In genomic region chr19:56108447-56109195, GRCh38 we compare ENCODE assay signal across 11 cellular contexts. TPM values are rescaled to one million over a fixed set of nuclear protein-coding genes. Genes with fewer than 3 reads are reported as not detected.
DNase-seq lines count a peak whose midpoint lies in the region; ATAC-seq and TF ChIP-seq lines count a peak whose summit lies in the region.
"Had no signal": no experiment of that assay in that cellular context is flagged by ENCODE, and none has a peak within 500 bp of the region (broad histone marks: within the 10 kb centered on the region; RNA-seq: fewer than 3 reads in every experiment).

No MANE protein-coding gene starts in this region.

- H3K27ac ChIP-seq in BLaER1 treated with 17β-estradiol and CSF1 and Interleukin-3, amounts not matched to agents 10 nM and 100 nM = peak overlapping the region in 8 of 11 experiments; percentile 69 to 82 (median 76); a peak in 16 of 22 replicates
- H3K27ac ChIP-seq in psoas muscle (no peak overlapping the region), Peyer's patch (peak overlapping the region in 2 of 4 donors; percentile 10 to 34)

- ATAC-seq in left ventricle myocardium superior (peak; percentile 36), psoas muscle (no peak), GM18873 (IDR thresholded peaks at IDR 0.05; ENCODE audit: low FRiP score, unreplicated experiment) (no peak), GM18511 (IDR thresholded peaks at IDR 0.05; ENCODE audit: unreplicated experiment) (no peak)

- H3K27me3 Mint-ChIP-seq in brain = no peaks in the 10 kb centered on the region
- H3K27me3 Mint-ChIP-seq: CD4-positive, alpha-beta memory T cell had no signal

- peak overlapping the region; percentile 18 to 89 (median 75) for H3K27ac Mint-ChIP-seq in brain

- peaks cover 71 to 98% (median 94%) of the 10 kb centered on the region in 11 experiments for H4K20me1 ChIP-seq in BLaER1 treated with 17β-estradiol and CSF1 and Interleukin-3, amounts not matched to agents 10 nM and 100 nM

- peaks cover 0 to 21% (median 8%) of the 10 kb centered on the region in 11 experiments; a peak in 14 of 22 replicates for H3K36me3 ChIP-seq in BLaER1 treated with 17β-estradiol and CSF1 and Interleukin-3, amounts not matched to agents 10 nM and 100 nM
- H3K36me3 ChIP-seq in psoas muscle (ENCODE audit: insufficient read depth in 1 of 2, low read depth in 1 of 2) (no peaks in the 10 kb centered on the region), Peyer's patch (peaks cover 0 to 6% (median 0%) of the 10 kb centered on the region in 3 donors)

- peaks cover 85 to 96% (median 93%) of the 10 kb centered on the region in 10 experiments for H3K4me1 ChIP-seq in BLaER1 treated with 17β-estradiol and CSF1 and Interleukin-3, amounts not matched to agents 10 nM and 100 nM
- H3K4me1 ChIP-seq in psoas muscle (peaks cover 65% of the 10 kb centered on the region), Peyer's patch (peaks cover 13 to 91% (median 41%) of the 10 kb centered on the region in 4 donors)

- H3K4me1 Mint-ChIP-seq in brain = peaks cover 75% of the 10 kb centered on the region

- 24 to 32% (median 27%) methylated on average over 24 of the region's 24 CpGs for WGBS in psoas muscle, 3 donors

- TF ChIP-seq CTCF in brain (conservative IDR thresholded peaks at IDR 0.05) (no peak), psoas muscle (IDR thresholded peaks at IDR 0.05) (no peak), Peyer's patch (IDR thresholded peaks at IDR 0.05) (no peak)

- peak overlapping the region; percentile 1 to 64 (median 54); a peak in 17 of 20 replicates for H3K4me3 ChIP-seq in BLaER1 treated with 17β-estradiol and CSF1 and Interleukin-3, amounts not matched to agents 10 nM and 100 nM
- H3K4me3 ChIP-seq in psoas muscle = peak overlapping the region; percentile 12
- no peak overlapping the region for H3K4me3 ChIP-seq in Peyer's patch

- H3K4me2 ChIP-seq in BLaER1 treated with 17β-estradiol and CSF1 and Interleukin-3, amounts not matched to agents 10 nM and 100 nM = peak overlapping the region; percentile 92 to 100 (median 98)

- H3K27me3 ChIP-seq in BLaER1 treated with 17β-estradiol and CSF1 and Interleukin-3, amounts not matched to agents 10 nM and 100 nM = no peaks in the 10 kb centered on the region
- no peaks in the 10 kb centered on the region for H3K27me3 ChIP-seq in psoas muscle (ENCODE audit: insufficient read depth in 3 of 3, low read length in 2 of 3)
- H3K27me3 ChIP-seq in Peyer's patch = no peaks in the 10 kb centered on the region

- peaks cover 0 to 8% (median 0%) of the 10 kb centered on the region in 5 experiments for H3K9me3 Mint-ChIP-seq in brain
- H3K9me3 Mint-ChIP-seq: CD4-positive, alpha-beta memory T cell had no signal

- DNase-seq in left ventricle myocardium superior (peak; percentile 77), psoas muscle (peak; percentile 47 to 64), iPS-NIHi11 (ENCODE audit: low spot score) (no peak), Peyer's patch (no peak)
- DNase-seq: activated CD4-positive, alpha-beta T cell treated with anti-CD3 and anti-CD28 coated beads for 48 hours; CD4-positive, alpha-beta memory T cell; stimulated activated naive CD4-positive, alpha-beta T cell had no signal

- TF ChIP-seq POLR2A in Peyer's patch (IDR thresholded peaks at IDR 0.05) = no peak

- H3K9ac ChIP-seq in BLaER1 treated with 17β-estradiol and CSF1 and Interleukin-3, amounts not matched to agents 10 nM and 100 nM = peak overlapping the region; percentile 24 to 81 (median 71); a peak in 20 of 22 replicates

- no peaks in the 10 kb centered on the region for H3K9me3 ChIP-seq in BLaER1 treated with 17β-estradiol and CSF1 and Interleukin-3, amounts not matched to agents 10 nM and 100 nM (replicated peaks in 1 of 11)
- H3K9me3 ChIP-seq in psoas muscle = no peaks in the 10 kb centered on the region
- no peaks in the 10 kb centered on the region for H3K9me3 ChIP-seq in Peyer's patch

- peaks cover 28% of the 10 kb centered on the region for H3K36me3 Mint-ChIP-seq in brain

- intact Hi-C loops in left ventricle myocardium superior (cut with micrococcal nuclease) (no loop called here), psoas muscle (cut with DNase I) (loop anchor here in 1 of 2 donors (5.0 kb wide), 1 partner anchor 39 kb away; no protein-coding TSS in a partner anchor)

- peak overlapping the region in 4 of 5 experiments; percentile 30 to 57 (median 46) for H3K4me3 Mint-ChIP-seq in brain
- H3K4me3 Mint-ChIP-seq: CD4-positive, alpha-beta memory T cell had no signal

RNA-seq across cellular contexts. Expression of gene ZNF787, which starts 12.5 kb away (rescaled TPM):
- 30.6 TPM for polyA plus RNA-seq in brain (ENCODE audit: insufficient read depth, low read depth, low replicate concordance)
- 33.8 TPM for total RNA-seq in left ventricle myocardium superior
- 10 to 100 TPM; 33.3 to 62.7 (median 54.2) TPM for total RNA-seq in psoas muscle
- polyA plus RNA-seq in psoas muscle = 10 to 100 TPM; 27.3 to 56.6 (median 49.1) TPM
- 10 to 100 TPM; 19.0 to 42.1 (median 26.9) TPM for total RNA-seq in Peyer's patch

RNA-seq across cellular contexts. Expression of gene ZNF444, which starts 32.5 kb away (rescaled TPM):
- 39.9 TPM for polyA plus RNA-seq in brain (ENCODE audit: insufficient read depth, low read depth, low replicate concordance)
- total RNA-seq in left ventricle myocardium superior = 23.9 TPM
- total RNA-seq in psoas muscle = 10 to 100 TPM; 12.0 to 20.6 (median 16.6) TPM
- polyA plus RNA-seq in psoas muscle = 10 to 100 TPM; 14.1 to 22.4 (median 14.7) TPM
- total RNA-seq in Peyer's patch = 10 to 100 TPM; 22.1 to 49.9 (median 33.2) TPM

Comparison
In these comparisons a context has a peak if more than half of its experiments do, and no peak if none do; other contexts are left out.
1. H3K4me3 ChIP-seq: peak in BLaER1 treated with 17β-estradiol and CSF1 and Interleukin-3, amounts not matched to agents 10 nM and 100 nM (10 of 10) and psoas muscle (single experiment); none in Peyer's patch (0 of 4).
2. DNase-seq: peak in left ventricle myocardium superior (single experiment) and psoas muscle (2 of 2); none in iPS-NIHi11 (single experiment) and Peyer's patch (0 of 3).